In genomic region chr7:30906014-30906413, GRCh38 we compare ENCODE assay signal across 19 cellular contexts. TPM values are rescaled to one million over a fixed set of nuclear protein-coding genes. Genes with fewer than 3 reads are reported as not detected.
DNase-seq lines count a peak whose midpoint lies in the region; ATAC-seq, FAIRE-seq and TF ChIP-seq lines count a peak whose summit lies in the region.
"Had no signal": no experiment of that assay in that cellular context is flagged by ENCODE, and none has a peak within 500 bp of the region (broad histone marks: within the 10 kb centered on the region; RNA-seq: fewer than 3 reads in every experiment).

No MANE protein-coding gene starts in this region.

- H3K27ac Mint-ChIP-seq in astrocyte (ENCODE audit: unreplicated experiment) = no peak overlapping the region
- H3K27ac Mint-ChIP-seq: activated T-helper 1 cell treated with anti-CD3 and anti-CD28 coated beads, Interleukin-12 subunit alpha, Interleukin-12 subunit beta, Interleukin-2, Interleukin-4 antibody, amounts not matched to agents 30 ng/mL and 10 ng/mL and 1 ng/mL, durations not matched to agents 14 hours and 24 hours and 36 hours; CD4-positive, alpha-beta T cell had no signal

- no peak for TF ChIP-seq POLR2A in tibial nerve (IDR thresholded peaks at IDR 0.05)

- ATAC-seq in GM21717 (IDR thresholded peaks at IDR 0.05; ENCODE audit: unreplicated experiment) = no peak
- ATAC-seq in HG03196 (IDR thresholded peaks at IDR 0.05; ENCODE audit: unreplicated experiment) = no peak
- ATAC-seq: psoas muscle had no signal

- no peak for TF ChIP-seq CTCF in astrocyte (IDR thresholded peaks at IDR 0.05; ENCODE audit: insufficient read depth, low read depth, low read length)
- TF ChIP-seq CTCF in tibial nerve (IDR thresholded peaks at IDR 0.05) = no peak

- H3K4me1 ChIP-seq in astrocyte (ENCODE audit: insufficient read depth, low read length) (peaks cover 9% of the 10 kb centered on the region), tibial nerve (peaks cover 0 to 67% (median 30%) of the 10 kb centered on the region in 4 donors)
- H3K4me1 ChIP-seq: psoas muscle had no signal

- H3K9ac ChIP-seq in astrocyte (ENCODE audit: low read length) = no peak overlapping the region

- peak; percentile 35 for DNase-seq in DMS 273 (lab: John Stamatoyannopoulos, UW; ENCODE audit: unreplicated experiment)
- DNase-seq in DMS 273 treated with DMSO at 0.1 percent for 48 hours (lab: John Stamatoyannopoulos, UW) = no peak
- no peak for DNase-seq in astrocyte (ENCODE audit: low read depth)
- DNase-seq in mucosa of gallbladder (ENCODE audit: low spot score) = peak; percentile 68
- DNase-seq in tibial nerve (ENCODE audit: low spot score in 2 of 2) = no peak
- no peak for DNase-seq in NCI-H1105 (lab: John Stamatoyannopoulos, UW)
- DNase-seq: activated CD4-positive, alpha-beta T cell treated with anti-CD3 and anti-CD28 coated beads, Interleukin-2, amount 50 U/mL, for 48 hours; CD4-positive, alpha-beta T cell; GF-D8; NCI-H1417 treated with DMSO at 0.1 percent for 48 hours; psoas muscle; stimulated activated CD4-positive, alpha-beta T cell treated with anti-CD3 and anti-CD28 coated beads, Interleukin-4, amount 100 ng/mL, for 1 hour had no signal

- no peak overlapping the region for H3K4me3 ChIP-seq in astrocyte (ENCODE audit: insufficient read depth, low read depth, low read length)
- no peak overlapping the region for H3K4me3 ChIP-seq in tibial nerve
- H3K4me3 ChIP-seq: psoas muscle had no signal

- H3K27ac ChIP-seq in astrocyte (ENCODE audit: low read depth, low read length) = no peak overlapping the region
- H3K27ac ChIP-seq in tibial nerve = peak overlapping the region in 3 of 4 donors; percentile 44 to 79 (median 77)
- H3K27ac ChIP-seq: 22Rv1, psoas muscle had no signal

- no peaks in the 10 kb centered on the region for H3K36me3 Mint-ChIP-seq in astrocyte (ENCODE audit: low read depth, unreplicated experiment)

- H2AFZ ChIP-seq in astrocyte (ENCODE audit: low read depth, low read length) = no peak overlapping the region

- H4K20me1 ChIP-seq in astrocyte (ENCODE audit: insufficient read depth, low read length) = no peaks in the 10 kb centered on the region

- no peaks in the 10 kb centered on the region for H3K9me3 Mint-ChIP-seq in astrocyte (ENCODE audit: unreplicated experiment)
- H3K9me3 Mint-ChIP-seq: activated T-helper 1 cell treated with anti-CD3 and anti-CD28 coated beads, Interleukin-12 subunit alpha, Interleukin-12 subunit beta, Interleukin-2, Interleukin-4 antibody, amounts not matched to agents 30 ng/mL and 10 ng/mL and 1 ng/mL, durations not matched to agents 14 hours and 24 hours and 36 hours; CD4-positive, alpha-beta T cell had no signal

- no peaks in the 10 kb centered on the region for H3K27me3 ChIP-seq in astrocyte (ENCODE audit: insufficient read depth, low read length)
- H3K27me3 ChIP-seq in tibial nerve = no peaks in the 10 kb centered on the region

- WGBS in tibial nerve, 2 donors = 26 to 39% methylated on average over 3 to 5 of the region's 7 CpGs

- no peaks in the 10 kb centered on the region for H3K79me2 ChIP-seq in astrocyte (ENCODE audit: insufficient read depth, low read length)

- peak overlapping the region; percentile 28 for H3K4me2 ChIP-seq in astrocyte (ENCODE audit: low read length)

- no peak for TF ChIP-seq EP300 in tibial nerve (IDR thresholded peaks at IDR 0.05)

- H3K9me3 ChIP-seq in astrocyte (ENCODE audit: insufficient read depth, low read depth, low read length) (no peaks in the 10 kb centered on the region), tibial nerve (no peaks in the 10 kb centered on the region)
- H3K9me3 ChIP-seq: psoas muscle had no signal

- H3K4me3 Mint-ChIP-seq in astrocyte (ENCODE audit: unreplicated experiment) = no peak overlapping the region
- H3K4me3 Mint-ChIP-seq: activated T-helper 1 cell treated with anti-CD3 and anti-CD28 coated beads, Interleukin-12 subunit alpha, Interleukin-12 subunit beta, Interleukin-2, Interleukin-4 antibody, amounts not matched to agents 30 ng/mL and 10 ng/mL and 1 ng/mL, durations not matched to agents 14 hours and 24 hours and 36 hours; CD4-positive, alpha-beta T cell had no signal

- H3K27me3 Mint-ChIP-seq in astrocyte (ENCODE audit: low read depth, unreplicated experiment) = peaks cover 24% of the 10 kb centered on the region
- H3K27me3 Mint-ChIP-seq: CD4-positive, alpha-beta T cell had no signal

- H3K36me3 ChIP-seq in astrocyte (ENCODE audit: insufficient read depth, low read length) (no peaks in the 10 kb centered on the region), tibial nerve (no peaks in the 10 kb centered on the region)

- H3K4me1 Mint-ChIP-seq in astrocyte (ENCODE audit: low read depth, unreplicated experiment) = peaks cover 9% of the 10 kb centered on the region

- FAIRE-seq in astrocyte (lab: Jason Lieb, UNC) = no peak
- FAIRE-seq: GM19239, TTC549 had no signal

RNA-seq across cellular contexts. Expression of gene AQP1, which starts 5.6 kb away (rescaled TPM):
- total RNA-seq in astrocyte (6.7 and 10.0 TPM in 2 replicates), mucosa of gallbladder (995 TPM), tibial nerve (100 to 1,000 TPM; 352 to 818 (median 624) TPM)

RNA-seq across cellular contexts. Expression of gene GHRHR, which starts 57.7 kb away (rescaled TPM):
- not detected in 2 replicates for total RNA-seq in astrocyte
- 12.3 TPM for total RNA-seq in mucosa of gallbladder
- total RNA-seq in tibial nerve = not detected
- total RNA-seq: activated T-helper 1 cell treated with anti-CD3 and anti-CD28 coated beads, Interleukin-12 subunit alpha, Interleukin-12 subunit beta, Interleukin-2, Interleukin-4 antibody, amounts not matched to agents 30 ng/mL and 10 ng/mL and 1 ng/mL, durations not matched to agents 14 hours and 24 hours and 36 hours; CD4-positive, alpha-beta T cell; mononuclear cell; psoas muscle had no signal

Comparison
In these comparisons a context has a peak if more than half of its experiments do, and no peak if none do; other contexts are left out.
1. DNase-seq: peak in DMS 273 (single experiment) and mucosa of gallbladder (single experiment); none in DMS 273 treated with DMSO at 0.1 percent for 48 hours (single experiment), astrocyte (single experiment), tibial nerve (0 of 2) and NCI-H1105 (single experiment).
2. RNA of gene AQP1, which starts 5.6 kb away (total RNA-seq): 995 TPM in mucosa of gallbladder (single experiment) and 352 to 818 TPM in tibial nerve; 6.7 to 10.0 TPM in astrocyte; every median in the first group is over 10 times any median in the second.
3. RNA of gene GHRHR, which starts 57.7 kb away (total RNA-seq): 12.3 TPM in mucosa of gallbladder (single experiment); not detected in astrocyte and not detected in tibial nerve; every median in the first group is over 10 times any median in the second.